In genomic region chr20:21505810-21506530, GRCh38 we compare ENCODE assay signal across 1 cellular context.
TF ChIP-seq lines count a peak whose summit lies in the region.

No MANE protein-coding gene starts in this region.

TF ChIP-seq in WTC11, 78 proteins besides CTCF, POLR2A, EP300 and RAD21 (continued from another document and continues in another):
- TF ChIP-seq IRF1 (CRISPR knock-in tag; IDR thresholded peaks at IDR 0.05), result no peak
- TF ChIP-seq ELF4 (CRISPR knock-in tag; IDR thresholded peaks at IDR 0.05; ENCODE audit: low read depth), result no peak
- peak; percentile 89 for TF ChIP-seq MAX (CRISPR knock-in tag; IDR thresholded peaks at IDR 0.05)
- TF ChIP-seq ZNF281 (CRISPR knock-in tag; IDR thresholded peaks at IDR 0.05), result 0 out of 2 replicates have a peak, but pooled peaks have one; percentile 62
- no peak for TF ChIP-seq ZNF532 (CRISPR knock-in tag; IDR thresholded peaks at IDR 0.05; ENCODE audit: borderline replicate concordance)
- TF ChIP-seq ETV6 (CRISPR knock-in tag; IDR thresholded peaks at IDR 0.05), result no peak
- peak; percentile 81 for TF ChIP-seq E2F5 (CRISPR knock-in tag; IDR thresholded peaks at IDR 0.05)
- no peak for TF ChIP-seq RORB (CRISPR knock-in tag; IDR thresholded peaks at IDR 0.05)
- no peak for TF ChIP-seq OVOL2 (CRISPR knock-in tag; IDR thresholded peaks at IDR 0.05; ENCODE audit: borderline replicate concordance)
- peak; percentile 76; the same call in 1 of the 2 replicates for TF ChIP-seq ZBTB43 (CRISPR knock-in tag; IDR thresholded peaks at IDR 0.05)
- no peak; the same call in 1 of the 2 replicates for TF ChIP-seq TP53 (CRISPR knock-in tag; IDR thresholded peaks at IDR 0.05)
- peak; percentile 55; the same call in 1 of the 2 replicates for TF ChIP-seq ZNF263 (CRISPR knock-in tag; IDR thresholded peaks at IDR 0.05; ENCODE audit: low read depth)
- TF ChIP-seq CREB1 (CRISPR knock-in tag; IDR thresholded peaks at IDR 0.05), result 0 out of 2 replicates have a peak, but pooled peaks have one; percentile 54
- TF ChIP-seq E2F1 (CRISPR knock-in tag; IDR thresholded peaks at IDR 0.05), result no peak
- TF ChIP-seq MXD4 (CRISPR knock-in tag; IDR thresholded peaks at IDR 0.05; ENCODE audit: borderline replicate concordance), result no peak
- TF ChIP-seq HMGXB4 (CRISPR knock-in tag; IDR thresholded peaks at IDR 0.05), result peak; percentile 96
- peak; percentile 82; the same call in 1 of the 2 replicates for TF ChIP-seq FOXP1 (CRISPR knock-in tag; IDR thresholded peaks at IDR 0.05; ENCODE audit: borderline replicate concordance)
- no peak for TF ChIP-seq GTF2I (CRISPR knock-in tag; conservative IDR thresholded peaks at IDR 0.05)
- TF ChIP-seq NR3C1 (CRISPR knock-in tag; conservative IDR thresholded peaks at IDR 0.05; ENCODE audit: low read depth), result 0 out of 2 replicates have a peak, but pooled peaks have one; percentile 24
- TF ChIP-seq ATF1 (CRISPR knock-in tag; IDR thresholded peaks at IDR 0.05), result 0 out of 2 replicates have a peak, but pooled peaks have one; percentile 63
- TF ChIP-seq CREM (CRISPR knock-in tag; IDR thresholded peaks at IDR 0.05), result peak; percentile 69
- no peak; the same call in 1 of the 2 replicates for TF ChIP-seq AFF4 (CRISPR knock-in tag; IDR thresholded peaks at IDR 0.05; ENCODE audit: borderline replicate concordance)
- TF ChIP-seq TEAD4 (CRISPR knock-in tag; IDR thresholded peaks at IDR 0.05), result no peak
- TF ChIP-seq PRDM15 (CRISPR knock-in tag; IDR thresholded peaks at IDR 0.05), result 0 out of 2 replicates have a peak, but pooled peaks have one; percentile 26
- no peak for TF ChIP-seq NFATC4 (CRISPR knock-in tag; IDR thresholded peaks at IDR 0.05)
- peak; percentile 46; the same call in 1 of the 2 replicates for TF ChIP-seq NR2C2 (CRISPR knock-in tag; IDR thresholded peaks at IDR 0.05)
- peak; percentile 41; the same call in 1 of the 2 replicates for TF ChIP-seq ZNF138 (CRISPR knock-in tag; conservative IDR thresholded peaks at IDR 0.05)
- peak; percentile 52; the same call in 1 of the 2 replicates for TF ChIP-seq FOXK1 (CRISPR knock-in tag; IDR thresholded peaks at IDR 0.05)
- TF ChIP-seq E2F4 (CRISPR knock-in tag; IDR thresholded peaks at IDR 0.05; ENCODE audit: borderline replicate concordance, low read depth), result peak; percentile 84; the same call in 1 of the 2 replicates
- no peak for TF ChIP-seq ESRRA (CRISPR knock-in tag; IDR thresholded peaks at IDR 0.05; ENCODE audit: borderline replicate concordance)
- peak; percentile 72; the same call in 1 of the 2 replicates for TF ChIP-seq MYBL2 (CRISPR knock-in tag; IDR thresholded peaks at IDR 0.05)
